ENCODE assay signal across 8 cellular contexts in genomic region chr20:31605902-31606677, GRCh38. TPM values are rescaled to one million over a fixed set of nuclear protein-coding genes. Genes with fewer than 3 reads are reported as not detected.
DNase-seq lines count a peak whose midpoint lies in the region; ATAC-seq and TF ChIP-seq lines count a peak whose summit lies in the region.

No MANE protein-coding gene starts in this region.

- no peak for TF ChIP-seq CTCF in GM12865 (IDR thresholded peaks at IDR 0.05; ENCODE audit: insufficient read depth, low read depth, low read length, missing control alignments)
- no peak for TF ChIP-seq CTCF in OCI-LY1 (IDR thresholded peaks at IDR 0.05; ENCODE audit: low read length)
- TF ChIP-seq CTCF in MCF 10A (IDR thresholded peaks at IDR 0.05; ENCODE audit: unreplicated experiment), result no peak

- peak overlapping the region; percentile 69 for H3K4me3 ChIP-seq in GM12865 (ENCODE audit: low read depth, low read length)
- H3K4me3 ChIP-seq in OCI-LY1 (ENCODE audit: low read depth, low read length, poor library complexity, severe bottlenecking), result peak overlapping the region; percentile 68

- no peaks in the 10 kb centered on the region for H4K20me1 ChIP-seq in OCI-LY1 (ENCODE audit: insufficient read depth, low read length)

- H3K27me3 Mint-ChIP-seq in MCF 10A (ENCODE audit: insufficient read depth, unreplicated experiment), result no peaks in the 10 kb centered on the region

- CTCF ChIA-PET in MCF 10A (lab: Yijun Ruan, JAX), result interaction anchor here (0.7 to 25.4 kb wide), 8 partner anchors 10 to 106 kb away, joined by 3 to 1902 read pairs (median 6); no protein-coding TSS in a partner anchor

- no peaks in the 10 kb centered on the region for H3K9me3 ChIP-seq in OCI-LY1 (ENCODE audit: low read length)

- H3K27ac ChIP-seq in OCI-LY1 (ENCODE audit: low read depth, low read length, poor library complexity, severe bottlenecking) (no peak overlapping the region), layer of hippocampus (ENCODE audit: low read depth, low read length) (peak overlapping the region; percentile 77), substantia nigra (ENCODE audit: low read depth, low read length, poor library complexity, severe bottlenecking) (peak overlapping the region; percentile 71)

- peaks cover 10% of the 10 kb centered on the region for H3K36me3 Mint-ChIP-seq in MCF 10A (ENCODE audit: insufficient read depth, unreplicated experiment)

- DNase-seq in GM12865 (ENCODE audit: low read depth), result no peak
- DNase-seq in MCF 10A (ENCODE audit: unreplicated experiment), result peak; percentile 24
- peak in 10 of 49 donors; percentile 4 to 62 (median 17) for DNase-seq in substantia nigra (lab: John Stamatoyannopoulos, UW)
- DNase-seq in inferior parietal cortex (ENCODE audit: extremely low spot score), result no peak

- peak overlapping the region; percentile 57 for H3K9ac ChIP-seq in OCI-LY1 (ENCODE audit: low read length)

- ATAC-seq in GM18511 (IDR thresholded peaks at IDR 0.05; ENCODE audit: unreplicated experiment) (no peak), HG03045 (IDR thresholded peaks at IDR 0.05; ENCODE audit: unreplicated experiment) (no peak)

- POLR2A ChIA-PET in MCF 10A (lab: Yijun Ruan, JAX), result interaction anchor here (1.5 to 19.7 kb wide), 12 partner anchors 10 to 133 kb away, joined by 6 to 1321 read pairs (median 36); partner anchors contain the start of genes BCL2L1 and TPX2

- H2AFZ ChIP-seq in OCI-LY1 (ENCODE audit: low read length), result no peak overlapping the region

- no peaks in the 10 kb centered on the region for H3K9me2 ChIP-seq in OCI-LY1 (ENCODE audit: low read depth, low read length)

- H3K79me2 ChIP-seq in OCI-LY1 (ENCODE audit: insufficient read depth, low read length), result no peaks in the 10 kb centered on the region

- peak overlapping the region; percentile 88 for H3K4me2 ChIP-seq in OCI-LY1 (ENCODE audit: low read length)

- peaks cover 26% of the 10 kb centered on the region for H3K4me1 ChIP-seq in OCI-LY1 (ENCODE audit: insufficient read depth, low read length, severe bottlenecking)

- H3K27ac Mint-ChIP-seq in MCF 10A (ENCODE audit: low read depth, unreplicated experiment), result peak overlapping the region; percentile 81

- intact Hi-C loops in MCF 10A (cut with micrococcal nuclease), result loop anchor here (1.0 to 2.0 kb wide), 2 partner anchors 13 to 33 kb away; no protein-coding TSS in a partner anchor

- peak overlapping the region; percentile 88 for H3K4me3 Mint-ChIP-seq in MCF 10A (ENCODE audit: unreplicated experiment)

- H3F3A ChIP-seq in OCI-LY1 (ENCODE audit: insufficient read depth, low read length), result no peaks in the 10 kb centered on the region

- H3K27me3 ChIP-seq in OCI-LY1 (ENCODE audit: insufficient read depth, low read length), result 0 out of 2 replicates have a peak, but pooled peaks cover 9% of the 10 kb centered on the region
- no peaks in the 10 kb centered on the region for H3K27me3 ChIP-seq in layer of hippocampus (ENCODE audit: control insufficient read depth, insufficient read depth, low read length)

- H3K9me3 Mint-ChIP-seq in MCF 10A (ENCODE audit: unreplicated experiment), result no peaks in the 10 kb centered on the region

- no TSS peak for BruUV-seq in MCF 10A (replicated peaks; lab: Mats Ljungman, UMichigan)

- H3K4me1 Mint-ChIP-seq in MCF 10A (ENCODE audit: insufficient read depth, unreplicated experiment), result peaks cover 28% of the 10 kb centered on the region

- H3K36me3 ChIP-seq in OCI-LY1 (ENCODE audit: insufficient read depth, low read length), result no peaks in the 10 kb centered on the region

RNA-seq across cellular contexts. Expression of gene ID1, which starts 1.0 kb away (rescaled TPM):
- total RNA-seq in MCF 10A (2022), result 35.7 and 38.4 TPM in 2 replicates

RNA-seq across cellular contexts. Expression of gene COX4I2, which starts 31.6 kb away (rescaled TPM):
- not detected in 2 replicates for total RNA-seq in MCF 10A (2022)
